Comparison of ENCODE assay signal across 1 cellular context in the genomic region with DNA sequence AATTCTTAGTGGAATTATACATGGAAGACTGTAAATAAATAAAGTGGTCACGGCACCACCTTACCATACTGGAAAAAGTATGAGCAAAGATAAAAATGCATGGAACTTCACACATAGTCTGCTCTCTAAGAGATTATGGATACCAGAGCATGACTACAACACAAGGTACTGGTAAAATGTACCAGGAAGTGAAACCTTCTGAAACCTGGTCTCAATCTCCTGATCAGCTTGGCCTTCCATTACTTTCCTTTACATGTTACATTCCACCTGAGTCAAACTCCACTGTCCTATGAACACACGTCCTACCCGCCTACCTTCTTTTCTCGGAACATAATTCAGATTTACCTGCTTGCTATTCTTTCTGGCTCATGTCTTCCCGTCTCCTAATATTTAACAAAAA.
TF ChIP-seq lines count a peak whose summit lies in the region.

No MANE protein-coding gene starts in this region.

TF ChIP-seq in GM23338, 12 proteins besides CTCF, POLR2A, EP300 and RAD21 (continued from another document):
- TF ChIP-seq, protein P1, sequence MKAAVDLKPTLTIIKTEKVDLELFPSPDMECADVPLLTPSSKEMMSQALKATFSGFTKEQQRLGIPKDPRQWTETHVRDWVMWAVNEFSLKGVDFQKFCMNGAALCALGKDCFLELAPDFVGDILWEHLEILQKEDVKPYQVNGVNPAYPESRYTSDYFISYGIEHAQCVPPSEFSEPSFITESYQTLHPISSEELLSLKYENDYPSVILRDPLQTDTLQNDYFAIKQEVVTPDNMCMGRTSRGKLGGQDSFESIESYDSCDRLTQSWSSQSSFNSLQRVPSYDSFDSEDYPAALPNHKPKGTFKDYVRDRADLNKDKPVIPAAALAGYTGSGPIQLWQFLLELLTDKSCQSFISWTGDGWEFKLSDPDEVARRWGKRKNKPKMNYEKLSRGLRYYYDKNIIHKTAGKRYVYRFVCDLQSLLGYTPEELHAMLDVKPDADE (IDR thresholded peaks at IDR 0.05) = no peak
- TF ChIP-seq, protein P2, sequence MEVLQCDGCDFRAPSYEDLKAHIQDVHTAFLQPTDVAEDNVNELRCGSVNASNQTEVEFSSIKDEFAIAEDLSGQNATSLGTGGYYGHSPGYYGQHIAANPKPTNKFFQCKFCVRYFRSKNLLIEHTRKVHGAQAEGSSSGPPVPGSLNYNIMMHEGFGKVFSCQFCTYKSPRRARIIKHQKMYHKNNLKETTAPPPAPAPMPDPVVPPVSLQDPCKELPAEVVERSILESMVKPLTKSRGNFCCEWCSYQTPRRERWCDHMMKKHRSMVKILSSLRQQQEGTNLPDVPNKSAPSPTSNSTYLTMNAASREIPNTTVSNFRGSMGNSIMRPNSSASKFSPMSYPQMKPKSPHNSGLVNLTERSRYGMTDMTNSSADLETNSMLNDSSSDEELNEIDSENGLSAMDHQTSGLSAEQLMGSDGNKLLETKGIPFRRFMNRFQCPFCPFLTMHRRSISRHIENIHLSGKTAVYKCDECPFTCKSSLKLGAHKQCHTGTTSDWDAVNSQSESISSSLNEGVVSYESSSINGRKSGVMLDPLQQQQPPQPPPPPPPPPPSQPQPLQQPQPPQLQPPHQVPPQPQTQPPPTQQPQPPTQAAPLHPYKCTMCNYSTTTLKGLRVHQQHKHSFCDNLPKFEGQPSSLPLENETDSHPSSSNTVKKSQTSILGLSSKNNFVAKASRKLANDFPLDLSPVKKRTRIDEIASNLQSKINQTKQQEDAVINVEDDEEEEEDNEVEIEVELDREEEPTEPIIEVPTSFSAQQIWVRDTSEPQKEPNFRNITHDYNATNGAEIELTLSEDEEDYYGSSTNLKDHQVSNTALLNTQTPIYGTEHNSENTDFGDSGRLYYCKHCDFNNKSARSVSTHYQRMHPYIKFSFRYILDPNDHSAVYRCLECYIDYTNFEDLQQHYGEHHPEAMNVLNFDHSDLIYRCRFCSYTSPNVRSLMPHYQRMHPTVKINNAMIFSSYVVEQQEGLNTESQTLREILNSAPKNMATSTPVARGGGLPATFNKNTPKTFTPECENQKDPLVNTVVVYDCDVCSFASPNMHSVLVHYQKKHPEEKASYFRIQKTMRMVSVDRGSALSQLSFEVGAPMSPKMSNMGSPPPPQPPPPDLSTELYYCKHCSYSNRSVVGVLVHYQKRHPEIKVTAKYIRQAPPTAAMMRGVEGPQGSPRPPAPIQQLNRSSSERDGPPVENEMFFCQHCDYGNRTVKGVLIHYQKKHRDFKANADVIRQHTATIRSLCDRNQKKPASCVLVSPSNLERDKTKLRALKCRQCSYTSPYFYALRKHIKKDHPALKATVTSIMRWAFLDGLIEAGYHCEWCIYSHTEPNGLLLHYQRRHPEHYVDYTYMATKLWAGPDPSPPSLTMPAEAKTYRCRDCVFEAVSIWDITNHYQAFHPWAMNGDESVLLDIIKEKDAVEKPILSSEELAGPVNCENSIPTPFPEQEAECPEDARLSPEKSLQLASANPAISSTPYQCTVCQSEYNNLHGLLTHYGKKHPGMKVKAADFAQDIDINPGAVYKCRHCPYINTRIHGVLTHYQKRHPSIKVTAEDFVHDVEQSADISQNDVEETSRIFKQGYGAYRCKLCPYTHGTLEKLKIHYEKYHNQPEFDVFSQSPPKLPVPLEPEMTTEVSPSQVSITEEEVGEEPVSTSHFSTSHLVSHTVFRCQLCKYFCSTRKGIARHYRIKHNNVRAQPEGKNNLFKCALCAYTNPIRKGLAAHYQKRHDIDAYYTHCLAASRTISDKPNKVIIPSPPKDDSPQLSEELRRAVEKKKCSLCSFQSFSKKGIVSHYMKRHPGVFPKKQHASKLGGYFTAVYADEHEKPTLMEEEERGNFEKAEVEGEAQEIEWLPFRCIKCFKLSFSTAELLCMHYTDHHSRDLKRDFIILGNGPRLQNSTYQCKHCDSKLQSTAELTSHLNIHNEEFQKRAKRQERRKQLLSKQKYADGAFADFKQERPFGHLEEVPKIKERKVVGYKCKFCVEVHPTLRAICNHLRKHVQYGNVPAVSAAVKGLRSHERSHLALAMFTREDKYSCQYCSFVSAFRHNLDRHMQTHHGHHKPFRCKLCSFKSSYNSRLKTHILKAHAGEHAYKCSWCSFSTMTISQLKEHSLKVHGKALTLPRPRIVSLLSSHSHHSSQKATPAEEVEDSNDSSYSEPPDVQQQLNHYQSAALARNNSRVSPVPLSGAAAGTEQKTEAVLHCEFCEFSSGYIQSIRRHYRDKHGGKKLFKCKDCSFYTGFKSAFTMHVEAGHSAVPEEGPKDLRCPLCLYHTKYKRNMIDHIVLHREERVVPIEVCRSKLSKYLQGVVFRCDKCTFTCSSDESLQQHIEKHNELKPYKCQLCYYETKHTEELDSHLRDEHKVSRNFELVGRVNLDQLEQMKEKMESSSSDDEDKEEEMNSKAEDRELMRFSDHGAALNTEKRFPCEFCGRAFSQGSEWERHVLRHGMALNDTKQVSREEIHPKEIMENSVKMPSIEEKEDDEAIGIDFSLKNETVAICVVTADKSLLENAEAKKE (CRISPR knock-in tag; IDR thresholded peaks at IDR 0.05) = no peak
- TF ChIP-seq ZNF114 (CRISPR knock-in tag; IDR thresholded peaks at IDR 0.05) (no peak), STAT1 (IDR thresholded peaks at IDR 0.05; ENCODE audit: unreplicated experiment) (no peak), EZH2 (IDR thresholded peaks at IDR 0.05; ENCODE audit: low read depth, unreplicated experiment) (no peak)
